Comparison of ENCODE assay signal across 16 cellular contexts in genomic region chr1:71796044-71796443, GRCh38.
DNase-seq lines count a peak whose midpoint lies in the region; ATAC-seq, FAIRE-seq and TF ChIP-seq lines count a peak whose summit lies in the region.
"Had no signal": no experiment of that assay in that cellular context is flagged by ENCODE, and none has a peak within 500 bp of the region (broad histone marks: within the 10 kb centered on the region; RNA-seq: fewer than 3 reads in every experiment).

No MANE protein-coding gene starts in this region.

- no peaks in the 10 kb centered on the region for H3K9me3 Mint-ChIP-seq in GM23338
- H3K9me3 Mint-ChIP-seq: HFFc6; T-helper 2 cell treated with Interferon-gamma antibody and Interleukin-4, amounts not matched to agents 5 μg/mL and 100 μg/mL, for 36 hours had no signal

- H3K27ac Mint-ChIP-seq in GM23338: no peak overlapping the region; the same call in 1 of the 2 replicates
- H3K27ac Mint-ChIP-seq: HFFc6; natural killer cell; T-helper 2 cell treated with Interferon-gamma antibody and Interleukin-4, amounts not matched to agents 5 μg/mL and 100 μg/mL, for 36 hours had no signal

- no peaks in the 10 kb centered on the region for H3K9me3 ChIP-seq in esophagus muscularis mucosa
- H3K9me3 ChIP-seq: adrenal gland, thoracic aorta had no signal

- no peak for TF ChIP-seq POLR2A in esophagus muscularis mucosa (IDR thresholded peaks at IDR 0.05; ENCODE audit: low read depth)

- no peak overlapping the region for H3K18ac ChIP-seq in mesendoderm (ENCODE audit: low read length)

- no peak for TF ChIP-seq EP300 in esophagus muscularis mucosa (IDR thresholded peaks at IDR 0.05)

- H3K4me2 ChIP-seq in GM23338: no peak overlapping the region
- H3K4me2 ChIP-seq in mesendoderm (ENCODE audit: low read length): no peak overlapping the region
- H3K4me2 ChIP-seq: BLaER1 had no signal

- H3K36me3 ChIP-seq in GM23338 (ENCODE audit: insufficient read depth): no peaks in the 10 kb centered on the region
- no peaks in the 10 kb centered on the region for H3K36me3 ChIP-seq in mesendoderm (ENCODE audit: control insufficient read depth, insufficient read depth, low read length)
- H3K36me3 ChIP-seq in esophagus muscularis mucosa: no peaks in the 10 kb centered on the region
- H3K36me3 ChIP-seq: adrenal gland, BLaER1, thoracic aorta had no signal

- H3K27me3 ChIP-seq in GM23338 (ENCODE audit: insufficient read depth) (no peaks in the 10 kb centered on the region), mesendoderm (ENCODE audit: insufficient read depth, low read length, poor library complexity) (no peaks in the 10 kb centered on the region), esophagus muscularis mucosa (no peaks in the 10 kb centered on the region)
- H3K27me3 ChIP-seq: adrenal gland, BLaER1 had no signal

- no peak overlapping the region for H2AFZ ChIP-seq in GM23338

- H3K79me2 ChIP-seq in GM23338 (replicated peaks; ENCODE audit: insufficient read depth) (no peaks in the 10 kb centered on the region), mesendoderm (ENCODE audit: control insufficient read depth, insufficient read depth, low read length) (no peaks in the 10 kb centered on the region)

- TF ChIP-seq CTCF in GM23338 (conservative IDR thresholded peaks at IDR 0.05; ENCODE audit: low read depth in 2 of 2): peak; percentile 16 to 30; a peak in 2 of 4 replicates
- TF ChIP-seq CTCF in esophagus muscularis mucosa (IDR thresholded peaks at IDR 0.05): no peak

- no peak overlapping the region for H3K9ac ChIP-seq in mesendoderm (ENCODE audit: low read length)
- H3K9ac ChIP-seq: BLaER1 had no signal

- no peak overlapping the region for H4K5ac ChIP-seq in mesendoderm (ENCODE audit: low read length)

- peaks cover 3% of the 10 kb centered on the region; the same call in 1 of the 2 replicates for H3K9me2 ChIP-seq in GM23338 (ENCODE audit: insufficient read depth)

- no peak overlapping the region for H2BK120ac ChIP-seq in mesendoderm (ENCODE audit: low read depth, low read length)

- no peaks in the 10 kb centered on the region for H3K79me1 ChIP-seq in mesendoderm (ENCODE audit: low read length)

- H2BK5ac ChIP-seq in mesendoderm (ENCODE audit: low read length): no peak overlapping the region

- no peak overlapping the region for H3K4me3 ChIP-seq in GM23338
- H3K4me3 ChIP-seq in mesendoderm (ENCODE audit: low read length): no peak overlapping the region
- H3K4me3 ChIP-seq in esophagus muscularis mucosa: no peak overlapping the region
- H3K4me3 ChIP-seq: adrenal gland, BLaER1, thoracic aorta had no signal

- no peak overlapping the region for H2BK15ac ChIP-seq in mesendoderm (replicated peaks; ENCODE audit: low read depth)

- H3F3A ChIP-seq in GM23338 (replicated peaks; ENCODE audit: low read depth): no peaks in the 10 kb centered on the region

- no peak overlapping the region for H3K23ac ChIP-seq in mesendoderm (ENCODE audit: low read length)

- no peaks in the 10 kb centered on the region for H3K4me1 ChIP-seq in GM23338 (ENCODE audit: insufficient read depth)
- no peaks in the 10 kb centered on the region for H3K4me1 ChIP-seq in mesendoderm (ENCODE audit: control insufficient read depth, low read depth, low read length)
- H3K4me1 ChIP-seq in esophagus muscularis mucosa: no peaks in the 10 kb centered on the region
- H3K4me1 ChIP-seq: adrenal gland had no signal

- ATAC-seq in GM23338: peak; percentile 83
- ATAC-seq: activated CD4-positive, CD25-positive, alpha-beta regulatory T cell treated with anti-CD3 and anti-CD28 coated beads, Interleukin-2, amount 50 U/mL, for 24 hours; esophagus mucosa; natural killer cell had no signal

- H3K56ac ChIP-seq in mesendoderm (ENCODE audit: low read length): no peak overlapping the region

- peaks cover 10% of the 10 kb centered on the region for H3K4me1 Mint-ChIP-seq in GM23338
- H3K4me1 Mint-ChIP-seq: natural killer cell had no signal

- peak; percentile 13 for DNase-seq in GM23338 (ENCODE audit: low spot score)
- DNase-seq in NCI-H187 treated with DMSO at 0.1 percent for 48 hours (lab: John Stamatoyannopoulos, UW): peak; percentile 40
- peak; percentile 86 for DNase-seq in NCI-H748 treated with DMSO at 0.1 percent for 48 hours (lab: John Stamatoyannopoulos, UW)
- peak; percentile 6 for DNase-seq in mesendoderm
- no peak for DNase-seq in activated gamma-delta T cell (lab: John Stamatoyannopoulos, UW)
- no peak for DNase-seq in GM19239 (ENCODE audit: insufficient read length, low spot score)
- DNase-seq in esophagus muscularis mucosa (ENCODE audit: extremely low spot score): no peak
- DNase-seq: adrenal gland, HFFc6, natural killer cell, small intestine had no signal

- H3K4me3 Mint-ChIP-seq in GM23338: no peak overlapping the region
- H3K4me3 Mint-ChIP-seq: HFFc6; natural killer cell; T-helper 2 cell treated with Interferon-gamma antibody and Interleukin-4, amounts not matched to agents 5 μg/mL and 100 μg/mL, for 36 hours had no signal

- H2AK5ac ChIP-seq in mesendoderm (ENCODE audit: low read length): no peak overlapping the region

- no peaks in the 10 kb centered on the region for H3K27me3 Mint-ChIP-seq in GM23338 (ENCODE audit: insufficient read depth, low read depth, poor library complexity)

- no peaks in the 10 kb centered on the region for H3K36me3 Mint-ChIP-seq in GM23338 (ENCODE audit: low read depth)
- H3K36me3 Mint-ChIP-seq: natural killer cell had no signal

- H3K4ac ChIP-seq in mesendoderm (ENCODE audit: low read depth, low read length): no peak overlapping the region

- H3K27ac ChIP-seq in GM23338 (ENCODE audit: low read depth) (no peak overlapping the region), mesendoderm (ENCODE audit: low read depth, low read length) (no peak overlapping the region), esophagus muscularis mucosa (replicated peaks in 1 of 4) (no peak overlapping the region)
- H3K27ac ChIP-seq: adrenal gland, BLaER1, thoracic aorta had no signal

- FAIRE-seq in GM19239 (lab: Jason Lieb, UNC): no peak
- FAIRE-seq: small intestine had no signal

- no CpG with 5 or more reads among the region's 1 CpG for WGBS in mesendoderm (ENCODE audit: extremely low coverage, insufficient coverage, low lambda C conversion rate)
- 86% methylated on average over 1 of the region's 1 CpG for WGBS in esophagus muscularis mucosa

- intact Hi-C loops in esophagus muscularis mucosa (cut with DNase I): no loop called here

- no peak overlapping the region for H4K8ac ChIP-seq in mesendoderm (ENCODE audit: low read depth, low read length)

- no peaks in the 10 kb centered on the region for H4K20me1 ChIP-seq in GM23338 (replicated peaks; ENCODE audit: insufficient read depth)
- H4K20me1 ChIP-seq: BLaER1 had no signal

TF ChIP-seq in GM23338, 12 proteins besides CTCF, POLR2A, EP300 and RAD21:
- no peak for TF ChIP-seq EZH2 (IDR thresholded peaks at IDR 0.05; ENCODE audit: low read depth, unreplicated experiment)

Comparison
In these comparisons a context has a peak if more than half of its experiments do, and no peak if none do; other contexts are left out.
1. DNase-seq: peak in GM23338 (single experiment), NCI-H187 treated with DMSO at 0.1 percent for 48 hours (single experiment), NCI-H748 treated with DMSO at 0.1 percent for 48 hours (single experiment) and mesendoderm (single experiment); none in activated gamma-delta T cell (single experiment), GM19239 (single experiment) and esophagus muscularis mucosa (single experiment).
2. CTCF ChIP-seq: peak in GM23338 (2 of 2); none in esophagus muscularis mucosa (0 of 3).